Comparison of ENCODE assay signal across 8 cellular contexts in genomic region chr11:60924110-60924905, GRCh38. TPM values are rescaled to one million over a fixed set of nuclear protein-coding genes. Genes with fewer than 3 reads are reported as not detected.
DNase-seq lines count a peak whose midpoint lies in the region; ATAC-seq and TF ChIP-seq lines count a peak whose summit lies in the region.

A gene with protein sequence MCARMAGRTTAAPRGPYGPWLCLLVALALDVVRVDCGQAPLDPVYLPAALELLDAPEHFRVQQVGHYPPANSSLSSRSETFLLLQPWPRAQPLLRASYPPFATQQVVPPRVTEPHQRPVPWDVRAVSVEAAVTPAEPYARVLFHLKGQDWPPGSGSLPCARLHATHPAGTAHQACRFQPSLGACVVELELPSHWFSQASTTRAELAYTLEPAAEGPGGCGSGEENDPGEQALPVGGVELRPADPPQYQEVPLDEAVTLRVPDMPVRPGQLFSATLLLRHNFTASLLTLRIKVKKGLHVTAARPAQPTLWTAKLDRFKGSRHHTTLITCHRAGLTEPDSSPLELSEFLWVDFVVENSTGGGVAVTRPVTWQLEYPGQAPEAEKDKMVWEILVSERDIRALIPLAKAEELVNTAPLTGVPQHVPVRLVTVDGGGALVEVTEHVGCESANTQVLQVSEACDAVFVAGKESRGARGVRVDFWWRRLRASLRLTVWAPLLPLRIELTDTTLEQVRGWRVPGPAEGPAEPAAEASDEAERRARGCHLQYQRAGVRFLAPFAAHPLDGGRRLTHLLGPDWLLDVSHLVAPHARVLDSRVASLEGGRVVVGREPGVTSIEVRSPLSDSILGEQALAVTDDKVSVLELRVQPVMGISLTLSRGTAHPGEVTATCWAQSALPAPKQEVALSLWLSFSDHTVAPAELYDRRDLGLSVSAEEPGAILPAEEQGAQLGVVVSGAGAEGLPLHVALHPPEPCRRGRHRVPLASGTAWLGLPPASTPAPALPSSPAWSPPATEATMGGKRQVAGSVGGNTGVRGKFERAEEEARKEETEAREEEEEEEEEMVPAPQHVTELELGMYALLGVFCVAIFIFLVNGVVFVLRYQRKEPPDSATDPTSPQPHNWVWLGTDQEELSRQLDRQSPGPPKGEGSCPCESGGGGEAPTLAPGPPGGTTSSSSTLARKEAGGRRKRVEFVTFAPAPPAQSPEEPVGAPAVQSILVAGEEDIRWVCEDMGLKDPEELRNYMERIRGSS (plus strand): TSS chr11:60924460. CDS start chr11:60924634, 174 bp downstream.

- no peak for TF ChIP-seq CTCF in brain microvascular endothelial cell (IDR thresholded peaks at IDR 0.05; ENCODE audit: low read depth, low read length, missing control alignments)

- ATAC-seq in HG02870 (IDR thresholded peaks at IDR 0.05; ENCODE audit: unreplicated experiment): peak; percentile 60

- no peak within 1 kb of the TSS for H3K27ac ChIP-seq in brain microvascular endothelial cell

- DNase-seq in Daoy (ENCODE audit: low read depth) (peak; percentile 85), NCI-H82 treated with DMSO at 0.1 percent for 48 hours (lab: John Stamatoyannopoulos, UW; ENCODE audit: unreplicated experiment) (peak; percentile 21), brain microvascular endothelial cell (peak; percentile 62), renal cortical epithelial cell (ENCODE audit: low read depth) (peak; percentile 33), cortex of kidney (lab: John Stamatoyannopoulos, UW) (no peak), NK-92 (lab: John Stamatoyannopoulos, UW; ENCODE audit: unreplicated experiment) (no peak)

- H3K4me3 ChIP-seq in brain microvascular endothelial cell (ENCODE audit: low read depth, low read length) (peak within 1 kb of the TSS; percentile 66), iPS-11a (ENCODE audit: low read depth, low read length) (peak within 1 kb of the TSS; percentile 72)

- H3K36me3 ChIP-seq in brain microvascular endothelial cell (replicated peaks): peaks cover 25% of the 10 kb centered on the region

- no peaks in the 10 kb centered on the region for H3K27me3 ChIP-seq in brain microvascular endothelial cell (replicated peaks)

- in situ Hi-C loops in brain microvascular endothelial cell (cut with HindIII; ENCODE audit: low pct_ligation_motif_present, low sequenced_read_pairs): no loop called here

RNA-seq across cellular contexts. Expression of the gene that starts here (rescaled TPM):
- 59.4 and 82.6 TPM in 2 replicates for total RNA-seq in Daoy (2014; rRNA removed; shearing (Covaris generic))
- total RNA-seq in renal cortical epithelial cell: 137 and 213 TPM in 2 replicates

Comparison
In these comparisons a context has a peak if more than half of its experiments do, and no peak if none do; other contexts are left out.
1. DNase-seq: peak in Daoy (single experiment), NCI-H82 treated with DMSO at 0.1 percent for 48 hours (single experiment), brain microvascular endothelial cell (single experiment) and renal cortical epithelial cell (single experiment); none in cortex of kidney (single experiment) and NK-92 (single experiment).